8 cellular contexts compared by ENCODE assay signal in genomic region chr3:134312072-134312872, GRCh38.
A peak's percentile ranks its signal among the peaks of the same experiment; 100 is the strongest.
DNase-seq lines count a peak whose midpoint lies in the region; ATAC-seq, FAIRE-seq and TF ChIP-seq lines count a peak whose summit lies in the region.

No MANE protein-coding gene starts in this region.

- no peaks in the 10 kb centered on the region for H3K9me3 Mint-ChIP-seq in GM23338
- no peaks in the 10 kb centered on the region for H3K9me3 Mint-ChIP-seq in memory B cell

- POLR2A ChIA-PET in A673 (lab: Charles Lee; ENCODE audit: low non-redundant PET) = no interaction called here

- FAIRE-seq in bronchial epithelial cell (lab: Jason Lieb, UNC) = peak; percentile 7

- intact Hi-C loops in A673 (cut with micrococcal nuclease; ENCODE audit: unreplicated experiment) = no loop called here

- no peaks in the 10 kb centered on the region for H4K20me1 ChIP-seq in GM23338 (replicated peaks; ENCODE audit: insufficient read depth)

- peak overlapping the region; percentile 94 for H2AFZ ChIP-seq in GM23338

- H3K4me3 Mint-ChIP-seq in GM23338 = no peak overlapping the region
- H3K4me3 Mint-ChIP-seq in memory B cell = peak overlapping the region; percentile 68

- H3K27ac ChIP-seq in GM23338 (ENCODE audit: low read depth) (no peak overlapping the region), A673 (ENCODE audit: low read depth, low read length, poor library complexity, severe bottlenecking) (no peak overlapping the region)

- H3K36me3 Mint-ChIP-seq in GM23338 (ENCODE audit: low read depth) (no peaks in the 10 kb centered on the region), memory B cell (no peaks in the 10 kb centered on the region)

- H3K4me3 ChIP-seq in GM23338 = peak overlapping the region; percentile 55
- H3K4me3 ChIP-seq in bronchial epithelial cell (ENCODE audit: low read depth, low read length) = no peak overlapping the region
- H3K4me3 ChIP-seq in A673 (ENCODE audit: low read depth, low read length, poor library complexity, severe bottlenecking) = no peak overlapping the region

- H3K36me3 ChIP-seq in GM23338 (ENCODE audit: insufficient read depth) = no peaks in the 10 kb centered on the region
- H3K36me3 ChIP-seq in bronchial epithelial cell (ENCODE audit: control insufficient read depth, insufficient read depth, low read length) = no peaks in the 10 kb centered on the region
- H3K36me3 ChIP-seq in A673 (ENCODE audit: insufficient read depth, low read length, poor library complexity, severe bottlenecking) = no peaks in the 10 kb centered on the region

- peaks cover 39% of the 10 kb centered on the region for H3K27me3 ChIP-seq in GM23338 (ENCODE audit: insufficient read depth)
- H3K27me3 ChIP-seq in bronchial epithelial cell (ENCODE audit: control insufficient read depth, insufficient read depth, low read length) = no peaks in the 10 kb centered on the region
- no peaks in the 10 kb centered on the region for H3K27me3 ChIP-seq in A673 (replicated peaks; ENCODE audit: insufficient read depth, low read depth, low read length, poor library complexity)

- H3K9me3 ChIP-seq in A673 (ENCODE audit: low read depth, low read length, poor library complexity, severe bottlenecking) = no peaks in the 10 kb centered on the region

- peak; percentile 32 to 45 for TF ChIP-seq CTCF in GM23338 (conservative IDR thresholded peaks at IDR 0.05; ENCODE audit: low read depth in 2 of 2)
- TF ChIP-seq CTCF in bronchial epithelial cell (IDR thresholded peaks at IDR 0.05; ENCODE audit: insufficient read depth, low read length, severe bottlenecking) = peak; percentile 58
- no peak for TF ChIP-seq CTCF in A673 (conservative IDR thresholded peaks at IDR 0.05; ENCODE audit: low read depth, low read length)

- H3F3A ChIP-seq in GM23338 (replicated peaks; ENCODE audit: low read depth) = 0 out of 2 replicates have a peak, but pooled peaks cover 9% of the 10 kb centered on the region

- peak; percentile 15 for ATAC-seq in GM23338
- peak; percentile 81 for ATAC-seq in memory B cell (ENCODE audit: low read depth)

- H3K4me1 ChIP-seq in GM23338 (ENCODE audit: insufficient read depth) (peaks cover 39% of the 10 kb centered on the region), A673 (ENCODE audit: insufficient read depth, low read length, poor library complexity, severe bottlenecking) (peaks cover 17% of the 10 kb centered on the region)

- no peaks in the 10 kb centered on the region for H3K79me2 ChIP-seq in GM23338 (replicated peaks; ENCODE audit: insufficient read depth)

- H3K9me2 ChIP-seq in GM23338 (ENCODE audit: insufficient read depth) = no peaks in the 10 kb centered on the region

- H3K4me2 ChIP-seq in GM23338 = peak overlapping the region; percentile 81

- H3K27ac Mint-ChIP-seq in GM23338 = no peak overlapping the region
- peak overlapping the region; percentile 14 for H3K27ac Mint-ChIP-seq in memory B cell

- H3K4me1 Mint-ChIP-seq in GM23338 (peaks cover 44% of the 10 kb centered on the region), memory B cell (peaks cover 6% of the 10 kb centered on the region)

- BruUV-seq in A673 (replicated peaks; lab: Mats Ljungman, UMichigan) = no TSS peak

- H3K27me3 Mint-ChIP-seq in GM23338 (ENCODE audit: insufficient read depth, low read depth, poor library complexity) (peaks cover 23% of the 10 kb centered on the region), memory B cell (peaks cover 21% of the 10 kb centered on the region)

- DNase-seq in A172 (ENCODE audit: low spot score) (peak; percentile 80), GM23338 (ENCODE audit: low spot score) (peak; percentile 67), bronchial epithelial cell (ENCODE audit: low read depth) (peak; percentile 93), memory B cell (ENCODE audit: low spot score in 2 of 2) (no peak), NCI-H1417 treated with DMSO at 0.1 percent for 48 hours (lab: John Stamatoyannopoulos, UW) (no peak), NOMO-1 (lab: John Stamatoyannopoulos, UW; ENCODE audit: unreplicated experiment in 2 of 2) (no peak), SW480 (ENCODE audit: low spot score) (no peak), A673 (ENCODE audit: low spot score) (no peak)

- CTCF ChIA-PET in A673 (lab: Charles Lee) = no interaction called here

TF ChIP-seq in GM23338, 12 proteins besides CTCF, POLR2A, EP300 and RAD21:
- TF ChIP-seq STAT1 (IDR thresholded peaks at IDR 0.05; ENCODE audit: unreplicated experiment) = no peak
TF ChIP-seq in GM23338: peak in this region for 0.

Comparison
In these comparisons a context has a peak if more than half of its experiments do, and no peak if none do; other contexts are left out.
1. DNase-seq: peak in A172 (single experiment), GM23338 (single experiment) and bronchial epithelial cell (single experiment); none in memory B cell (0 of 2), NCI-H1417 treated with DMSO at 0.1 percent for 48 hours (single experiment), NOMO-1 (0 of 2), SW480 (single experiment) and A673 (single experiment).